Comparison of ENCODE assay signal across 19 cellular contexts in genomic region chr7:98622926-98623325, GRCh38. TPM values are rescaled to one million over a fixed set of nuclear protein-coding genes. Genes with fewer than 3 reads are reported as not detected.
"Had no signal": no experiment of that assay in that cellular context is flagged by ENCODE, and none has a peak within 500 bp of the region (broad histone marks: within the 10 kb centered on the region; RNA-seq: fewer than 3 reads in every experiment).

No MANE protein-coding gene starts in this region.

- H3K36me3 ChIP-seq: colonic mucosa, esophagus muscularis mucosa, heart left ventricle, left lung, lower lobe of right lung had no signal

- H3K9me3 Mint-ChIP-seq: dendritic cell treated with granulocyte-macrophage colony-stimulating factor and Interleukin-4, amounts not matched to agents 40 ng/mL and 50 ng/mL, for 4 days; effector memory CD8-positive, alpha-beta T cell; immature natural killer cell had no signal

- H3K4me2 ChIP-seq: hepatocyte had no signal

- H3K4me3 Mint-ChIP-seq: dendritic cell treated with granulocyte-macrophage colony-stimulating factor and Interleukin-4, amounts not matched to agents 40 ng/mL and 50 ng/mL, for 4 days; effector memory CD8-positive, alpha-beta T cell; immature natural killer cell had no signal

- ATAC-seq: effector memory CD8-positive, alpha-beta T cell; foreskin keratinocyte; gastroesophageal sphincter; heart left ventricle; left cardiac atrium; left lung; left ventricle myocardium superior; lower lobe of right lung had no signal

- H3K4me3 ChIP-seq: colonic mucosa, esophagus muscularis mucosa, gastroesophageal sphincter, heart left ventricle, hepatocyte, left lung, lower lobe of right lung had no signal

- H2AFZ ChIP-seq: hepatocyte had no signal

- H3K36me3 Mint-ChIP-seq: immature natural killer cell had no signal

- H3K27ac ChIP-seq: colonic mucosa, esophagus muscularis mucosa, foreskin keratinocyte, gastroesophageal sphincter, heart left ventricle, hepatocyte, left lung, lower lobe of right lung had no signal

- H3K79me2 ChIP-seq: hepatocyte had no signal

- H3K27ac Mint-ChIP-seq: dendritic cell treated with granulocyte-macrophage colony-stimulating factor and Interleukin-4, amounts not matched to agents 40 ng/mL and 50 ng/mL, for 4 days; effector memory CD8-positive, alpha-beta T cell; immature natural killer cell had no signal

- H3K4me1 ChIP-seq: colonic mucosa, foreskin keratinocyte had no signal

- H3K9me3 ChIP-seq: colonic mucosa, gastroesophageal sphincter, heart left ventricle, left lung, lower lobe of right lung had no signal

- DNase-seq: colonic mucosa; cortex of kidney; effector CD8-positive, alpha-beta T cell; effector memory CD8-positive, alpha-beta T cell; foreskin keratinocyte; heart left ventricle; hypothalamus; immature natural killer cell; left cardiac atrium; left lung; left ventricle myocardium superior; lower lobe of right lung; mesenchymal stem cell; midbrain had no signal

RNA-seq across cellular contexts. Expression of gene NPTX2, which starts 5.8 kb away (rescaled TPM):
- total RNA-seq: foreskin keratinocyte had no signal
- polyA plus RNA-seq: foreskin keratinocyte, immature natural killer cell, keratinocyte had no signal
